In the genomic region with DNA sequence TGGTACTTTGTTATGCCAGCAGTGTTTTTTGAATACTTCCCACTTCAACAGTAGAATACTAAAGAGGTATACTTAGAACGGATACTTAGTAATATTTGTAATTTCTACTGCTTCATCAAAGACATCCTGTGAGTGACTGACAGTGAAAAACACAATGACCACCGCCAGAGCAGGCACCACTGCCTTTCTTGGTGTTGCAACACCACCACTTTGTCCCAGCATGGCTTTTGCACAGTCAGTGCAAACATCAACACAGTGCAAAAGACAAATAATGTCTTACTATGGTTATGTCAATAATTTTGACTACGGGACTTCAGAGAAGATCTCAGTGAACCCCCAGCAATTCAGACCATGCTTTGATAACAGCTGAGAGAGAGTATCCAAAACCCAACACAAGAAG, we compare ENCODE assay signal across 1 cellular context.
TF ChIP-seq lines count a peak whose summit lies in the region.

No MANE protein-coding gene starts in this region.

TF ChIP-seq in HepG2, 621 proteins besides CTCF, POLR2A, EP300 and RAD21 (continued from another document and continues in another):
- TF ChIP-seq MED1 (CRISPR knock-in tag; IDR thresholded peaks at IDR 0.05), result peak; percentile 56
- no peak for TF ChIP-seq ARNTL (CRISPR knock-in tag; IDR thresholded peaks at IDR 0.05)
- no peak for TF ChIP-seq ZNF337 (CRISPR knock-in tag; IDR thresholded peaks at IDR 0.05; ENCODE audit: borderline replicate concordance, low read depth)
- no peak for TF ChIP-seq ZNF766 (CRISPR knock-in tag; IDR thresholded peaks at IDR 0.05; ENCODE audit: borderline replicate concordance)
- TF ChIP-seq THAP9 (CRISPR knock-in tag; IDR thresholded peaks at IDR 0.05; ENCODE audit: borderline replicate concordance), result no peak
- TF ChIP-seq RFXAP (CRISPR knock-in tag; IDR thresholded peaks at IDR 0.05; ENCODE audit: borderline replicate concordance), result no peak
- peak; percentile 84 for TF ChIP-seq RXRB (CRISPR knock-in tag; IDR thresholded peaks at IDR 0.05; ENCODE audit: borderline replicate concordance)
- no peak for TF ChIP-seq PTBP1 (IDR thresholded peaks at IDR 0.05; ENCODE audit: low read depth, low read length, poor library complexity, severe bottlenecking)
- no peak for TF ChIP-seq SIN3A (IDR thresholded peaks at IDR 0.05; ENCODE audit: borderline replicate concordance, low read depth, low read length)
- no peak for TF ChIP-seq ZNF607 (CRISPR knock-in tag; IDR thresholded peaks at IDR 0.05; ENCODE audit: borderline replicate concordance)
- peak; percentile 83 for TF ChIP-seq RCOR2 (CRISPR knock-in tag; IDR thresholded peaks at IDR 0.05)
- TF ChIP-seq ZNF746 (CRISPR knock-in tag; IDR thresholded peaks at IDR 0.05), result no peak
- no peak for TF ChIP-seq FIP1L1 (IDR thresholded peaks at IDR 0.05; ENCODE audit: borderline replicate concordance, insufficient read depth, low read depth, low read length)
- 0 out of 2 replicates have a peak, but pooled peaks have one; percentile 41 for TF ChIP-seq MXD4 (CRISPR knock-in tag; IDR thresholded peaks at IDR 0.05)
- TF ChIP-seq KLF13 (CRISPR knock-in tag; IDR thresholded peaks at IDR 0.05), result no peak
- no peak for TF ChIP-seq GPN1 (CRISPR knock-in tag; IDR thresholded peaks at IDR 0.05; ENCODE audit: borderline replicate concordance)
- 0 out of 2 replicates have a peak, but pooled peaks have one; percentile 34 for TF ChIP-seq ZNF556 (CRISPR knock-in tag; IDR thresholded peaks at IDR 0.05; ENCODE audit: borderline replicate concordance)
- TF ChIP-seq CSRNP2 (CRISPR knock-in tag; conservative IDR thresholded peaks at IDR 0.05; ENCODE audit: low read depth), result no peak
- TF ChIP-seq BRCA1 (CRISPR knock-in tag; IDR thresholded peaks at IDR 0.05), result no peak
- 0 out of 2 replicates have a peak, but pooled peaks have one; percentile 17 for TF ChIP-seq PPARG (CRISPR knock-in tag; conservative IDR thresholded peaks at IDR 0.05)
- no peak for TF ChIP-seq ZSCAN31 (CRISPR knock-in tag; IDR thresholded peaks at IDR 0.05; ENCODE audit: low read depth)
- TF ChIP-seq MXI1 (IDR thresholded peaks at IDR 0.05; ENCODE audit: borderline replicate concordance, low read depth, low read length), result peak; percentile 38; the same call in 1 of the 3 replicates
- TF ChIP-seq ISX (CRISPR knock-in tag; conservative IDR thresholded peaks at IDR 0.05), result no peak
- TF ChIP-seq SALL2 (CRISPR knock-in tag; IDR thresholded peaks at IDR 0.05), result no peak
- TF ChIP-seq ZNF124 (CRISPR knock-in tag; IDR thresholded peaks at IDR 0.05), result no peak
- TF ChIP-seq, protein P1, sequence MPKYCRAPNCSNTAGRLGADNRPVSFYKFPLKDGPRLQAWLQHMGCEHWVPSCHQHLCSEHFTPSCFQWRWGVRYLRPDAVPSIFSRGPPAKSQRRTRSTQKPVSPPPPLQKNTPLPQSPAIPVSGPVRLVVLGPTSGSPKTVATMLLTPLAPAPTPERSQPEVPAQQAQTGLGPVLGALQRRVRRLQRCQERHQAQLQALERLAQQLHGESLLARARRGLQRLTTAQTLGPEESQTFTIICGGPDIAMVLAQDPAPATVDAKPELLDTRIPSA (CRISPR knock-in tag; IDR thresholded peaks at IDR 0.05; ENCODE audit: borderline replicate concordance), result no peak
- TF ChIP-seq DMTF1 (CRISPR knock-in tag; IDR thresholded peaks at IDR 0.05), result no peak
- no peak for TF ChIP-seq ZNF468 (CRISPR knock-in tag; IDR thresholded peaks at IDR 0.05)
- no peak for TF ChIP-seq GPBP1L1 (CRISPR knock-in tag; IDR thresholded peaks at IDR 0.05)
- TF ChIP-seq ZNF138 (CRISPR knock-in tag; IDR thresholded peaks at IDR 0.05; ENCODE audit: low read depth), result no peak
- TF ChIP-seq TCF12 (IDR thresholded peaks at IDR 0.05), result no peak
- TF ChIP-seq TCF12 (CRISPR knock-in tag; IDR thresholded peaks at IDR 0.05), result no peak
- TF ChIP-seq ETV6 (CRISPR knock-in tag; conservative IDR thresholded peaks at IDR 0.05), result no peak
- TF ChIP-seq IRF9 (CRISPR knock-in tag; IDR thresholded peaks at IDR 0.05; ENCODE audit: borderline replicate concordance), result no peak
- no peak for TF ChIP-seq TRIM22 (IDR thresholded peaks at IDR 0.05)
- 0 out of 2 replicates have a peak, but pooled peaks have one; percentile 27 for TF ChIP-seq GFI1 (CRISPR knock-in tag; IDR thresholded peaks at IDR 0.05; ENCODE audit: borderline replicate concordance)
- TF ChIP-seq NR2F6 (IDR thresholded peaks at IDR 0.05), result 0 out of 2 replicates have a peak, but pooled peaks have one; percentile 30
- no peak for TF ChIP-seq NR2F6 (CRISPR knock-in tag; IDR thresholded peaks at IDR 0.05)
- TF ChIP-seq SETDB1 (CRISPR knock-in tag; IDR thresholded peaks at IDR 0.05; ENCODE audit: borderline replicate concordance), result no peak
- no peak for TF ChIP-seq HNRNPLL (IDR thresholded peaks at IDR 0.05; ENCODE audit: low read depth, low read length, poor library complexity, severe bottlenecking)
- TF ChIP-seq CENPT (CRISPR knock-in tag; IDR thresholded peaks at IDR 0.05; ENCODE audit: low read depth), result no peak
- no peak for TF ChIP-seq ZNF382 (CRISPR knock-in tag; IDR thresholded peaks at IDR 0.05; ENCODE audit: borderline replicate concordance)
- TF ChIP-seq TOPORS (CRISPR knock-in tag; IDR thresholded peaks at IDR 0.05), result no peak
- TF ChIP-seq ZNF318 (CRISPR knock-in tag; IDR thresholded peaks at IDR 0.05), result no peak
